22 cellular contexts compared by ENCODE assay signal in genomic region chr15:82186161-82186560, GRCh38.
"Had no signal": no experiment of that assay in that cellular context is flagged by ENCODE, and none has a peak within 500 bp of the region (broad histone marks: within the 10 kb centered on the region; RNA-seq: fewer than 3 reads in every experiment).

No MANE protein-coding gene starts in this region.

- ATAC-seq: effector memory CD8-positive, alpha-beta T cell; esophagus mucosa; gastrocnemius medialis; heart right ventricle; left cardiac atrium; left lung; left ventricle myocardium superior; lower lobe of right lung; mucosa of descending colon had no signal

- DNase-seq: colonic mucosa; cortex of kidney; effector CD8-positive, alpha-beta T cell; effector memory CD8-positive, alpha-beta T cell; endodermal cell; erythroblast; esophagus squamous epithelium; foreskin fibroblast; foreskin melanocyte; gastrocnemius medialis; glutamatergic neuron; head of caudate nucleus; heart right ventricle; hippocampal formation; left cardiac atrium; left lung; left ventricle myocardium superior; lower lobe of right lung; mesenchymal stem cell; mucosa of descending colon; naive B cell had no signal
